ENCODE assay signal across 15 cellular contexts in the genomic region with DNA sequence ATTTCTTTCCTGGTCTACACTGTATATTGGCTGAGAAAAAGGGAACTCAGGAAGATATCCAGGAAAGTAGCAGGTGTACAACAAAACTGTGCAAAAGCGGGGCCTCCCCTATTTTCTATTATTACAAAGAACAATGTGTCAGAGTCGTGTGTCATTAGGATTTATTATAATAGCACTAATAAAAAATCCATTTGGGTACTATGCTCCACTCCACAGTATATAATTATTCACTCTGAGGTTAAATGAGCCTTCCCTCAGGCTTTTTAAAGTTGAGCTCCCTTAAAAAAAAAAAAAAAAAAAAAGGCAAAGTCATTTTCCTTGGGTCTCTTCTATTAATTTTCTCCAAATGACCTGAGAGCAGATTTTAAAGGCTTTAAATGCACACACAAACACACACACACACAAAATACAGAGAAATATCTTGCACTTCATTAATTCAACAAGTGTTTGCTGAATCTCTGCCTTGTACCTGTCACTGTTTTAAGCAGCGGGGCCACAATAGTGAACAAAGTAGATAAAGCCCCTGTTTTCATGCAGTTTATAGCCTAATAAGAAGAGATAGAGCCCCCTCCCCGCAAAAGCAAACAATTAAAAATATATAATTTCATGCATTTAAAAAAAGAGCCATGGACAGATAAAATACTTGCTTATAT.
"Had no signal": no experiment of that assay in that cellular context is flagged by ENCODE, and none has a peak within 500 bp of the region (broad histone marks: within the 10 kb centered on the region; RNA-seq: fewer than 3 reads in every experiment).

No MANE protein-coding gene starts in this region.

- H3K4me3 ChIP-seq: adrenal gland, heart right ventricle, left lung had no signal

- DNase-seq: activated CD4-positive, CD25-positive, alpha-beta regulatory T cell treated with anti-CD3 and anti-CD28 coated beads, Interleukin-2, amount 50 U/mL, for 72 hours; activated naive CD4-positive, alpha-beta T cell treated with anti-CD3 and anti-CD28 coated beads, Interleukin-2, amount 50 U/mL, for 16 hours; caudate nucleus; effector memory CD4-positive, alpha-beta T cell; gastrocnemius medialis; heart right ventricle; islet precursor cell; nephron progenitor cell; stimulated activated CD4-positive, alpha-beta T cell treated with anti-CD3 and anti-CD28 coated beads, Interleukin-12 subunit alpha, Interleukin-12 subunit beta, amount 100 ng/mL, for 4 hours; stimulated activated naive CD4-positive, alpha-beta T cell; substantia nigra; trophoblast cell had no signal

- H3K9me3 ChIP-seq: adrenal gland, gastrocnemius medialis, heart right ventricle, left lung had no signal

- H3K27ac ChIP-seq: epithelial cell of prostate had no signal

- H3K27me3 ChIP-seq: adrenal gland, gastrocnemius medialis, heart right ventricle, left lung had no signal

- H3K36me3 ChIP-seq: adrenal gland had no signal

- ATAC-seq: gastrocnemius medialis, heart right ventricle, left lung had no signal
